In genomic region chr1:62022348-62022747, GRCh38 we compare ENCODE assay signal across 21 cellular contexts.
"Had no signal": no experiment of that assay in that cellular context is flagged by ENCODE, and none has a peak within 500 bp of the region (broad histone marks: within the 10 kb centered on the region; RNA-seq: fewer than 3 reads in every experiment).

No MANE protein-coding gene starts in this region.

- H3K36me3 ChIP-seq: colonic mucosa, lower lobe of right lung, sigmoid colon, upper lobe of right lung had no signal

- H3K27ac ChIP-seq: body of pancreas, colonic mucosa, epithelial cell of prostate, lower lobe of right lung, parathyroid adenoma, sigmoid colon, spleen, upper lobe of right lung had no signal

- ATAC-seq: activated CD8-positive, alpha-beta T cell treated with anti-CD3 and anti-CD28 coated beads for 36 hours; body of pancreas; left cardiac atrium; lower lobe of right lung; natural killer cell; upper lobe of right lung had no signal

- DNase-seq: activated CD4-positive, alpha-beta T cell treated with anti-CD3 and anti-CD28 coated beads for 48 hours; activated CD4-positive, CD25-positive, alpha-beta regulatory T cell; activated CD8-positive, alpha-beta T cell treated with anti-CD3 and anti-CD28 coated beads for 36 hours; activated naive CD4-positive, alpha-beta T cell treated with anti-CD3 and anti-CD28 coated beads for 36 hours; activated T-cell treated with anti-CD3 and anti-CD28 coated beads, Interleukin-2, amount 50 U/mL, for 24 hours; body of pancreas; central memory CD4-positive, alpha-beta T cell; colonic mucosa; endodermal cell; foreskin fibroblast; left cardiac atrium; lower lobe of right lung; natural killer cell; sigmoid colon; spleen; stimulated activated CD4-positive, alpha-beta T cell treated with anti-CD3 and anti-CD28 coated beads, Interleukin-1b, Interleukin-23, amount 100 ng/mL, for 48 hours; stimulated activated CD8-positive, alpha-beta memory T cell treated with anti-CD3 and anti-CD28 coated beads, Interleukin-4, amount 100 ng/mL, for 48 hours; stimulated activated naive CD4-positive, alpha-beta T cell; upper lobe of right lung had no signal

- H3K4me1 ChIP-seq: body of pancreas, colonic mucosa, lower lobe of right lung, parathyroid adenoma, sigmoid colon, spleen, upper lobe of right lung had no signal

- H3K9me3 ChIP-seq: body of pancreas, colonic mucosa, lower lobe of right lung, sigmoid colon, spleen, upper lobe of right lung had no signal

- H3K27me3 ChIP-seq: body of pancreas, colonic mucosa, sigmoid colon, spleen, upper lobe of right lung had no signal

- H3K4me3 ChIP-seq: body of pancreas, colonic mucosa, lower lobe of right lung, sigmoid colon, spleen, upper lobe of right lung had no signal
